1 cellular context compared by ENCODE assay signal in the genomic region with DNA sequence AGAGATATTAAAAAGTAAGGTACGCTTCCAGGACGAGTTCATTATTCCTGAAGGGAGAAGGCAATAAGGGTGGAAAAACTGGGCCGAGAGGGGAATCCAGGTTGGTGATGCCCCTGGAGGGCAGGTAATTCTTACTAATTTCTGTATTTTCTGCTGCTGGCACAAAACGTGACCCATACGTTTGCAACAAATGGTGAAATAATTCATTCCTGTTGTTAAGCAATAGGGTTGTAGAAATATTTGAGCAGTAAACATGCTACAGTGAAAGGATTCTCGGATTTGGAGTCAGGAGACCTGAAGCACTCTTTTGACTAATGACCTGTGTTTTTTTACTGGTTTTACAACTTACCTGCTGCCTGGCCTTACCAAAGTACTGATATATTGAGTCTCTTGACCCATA.
TF ChIP-seq lines count a peak whose summit lies in the region.

No MANE protein-coding gene starts in this region.

TF ChIP-seq in SK-N-SH, 30 proteins besides CTCF, POLR2A, EP300 and RAD21 (continued from another document):
- TF ChIP-seq, protein P1, sequence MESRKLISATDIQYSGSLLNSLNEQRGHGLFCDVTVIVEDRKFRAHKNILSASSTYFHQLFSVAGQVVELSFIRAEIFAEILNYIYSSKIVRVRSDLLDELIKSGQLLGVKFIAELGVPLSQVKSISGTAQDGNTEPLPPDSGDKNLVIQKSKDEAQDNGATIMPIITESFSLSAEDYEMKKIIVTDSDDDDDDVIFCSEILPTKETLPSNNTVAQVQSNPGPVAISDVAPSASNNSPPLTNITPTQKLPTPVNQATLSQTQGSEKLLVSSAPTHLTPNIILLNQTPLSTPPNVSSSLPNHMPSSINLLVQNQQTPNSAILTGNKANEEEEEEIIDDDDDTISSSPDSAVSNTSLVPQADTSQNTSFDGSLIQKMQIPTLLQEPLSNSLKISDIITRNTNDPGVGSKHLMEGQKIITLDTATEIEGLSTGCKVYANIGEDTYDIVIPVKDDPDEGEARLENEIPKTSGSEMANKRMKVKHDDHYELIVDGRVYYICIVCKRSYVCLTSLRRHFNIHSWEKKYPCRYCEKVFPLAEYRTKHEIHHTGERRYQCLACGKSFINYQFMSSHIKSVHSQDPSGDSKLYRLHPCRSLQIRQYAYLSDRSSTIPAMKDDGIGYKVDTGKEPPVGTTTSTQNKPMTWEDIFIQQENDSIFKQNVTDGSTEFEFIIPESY (IDR thresholded peaks at IDR 0.05; ENCODE audit: borderline replicate concordance, low read depth), result no peak
- TF ChIP-seq GATA2 (CRISPR knock-in tag; IDR thresholded peaks at IDR 0.05) (no peak), NFIC (IDR thresholded peaks at IDR 0.05; ENCODE audit: borderline replicate concordance) (no peak), TCF12 (IDR thresholded peaks at IDR 0.05) (no peak), CHD2 (IDR thresholded peaks at IDR 0.05; ENCODE audit: low read length, partially characterized antibody) (no peak), YY1 (IDR thresholded peaks at IDR 0.05; ENCODE audit: low read depth) (no peak), MXI1 (IDR thresholded peaks at IDR 0.05; ENCODE audit: low read depth, low read length) (no peak), USF1 (IDR thresholded peaks at IDR 0.05; ENCODE audit: borderline replicate concordance, low read depth) (no peak), EZH2phosphoT487 (IDR thresholded peaks at IDR 0.05; ENCODE audit: borderline replicate concordance, low read depth) (no peak), SMC3 (IDR thresholded peaks at IDR 0.05; ENCODE audit: low read depth, low read length) (no peak), RXRA (IDR thresholded peaks at IDR 0.05; ENCODE audit: borderline replicate concordance, low read depth) (no peak), RFX5 (IDR thresholded peaks at IDR 0.05; ENCODE audit: low read length) (no peak)
TF ChIP-seq in SK-N-SH: peak in this region for 0.
